ENCODE assay signal across 8 cellular contexts in genomic region chr12:26938660-26939185, GRCh38. TPM values are rescaled to one million over a fixed set of nuclear protein-coding genes. Genes with fewer than 3 reads are reported as not detected.
DNase-seq lines count a peak whose midpoint lies in the region; FAIRE-seq and TF ChIP-seq lines count a peak whose summit lies in the region.

No MANE protein-coding gene starts in this region.

- H3K4ac ChIP-seq in H9 (ENCODE audit: low read depth, low read length), result no peak overlapping the region

- H3K36me3 ChIP-seq in hepatocyte (replicated peaks; ENCODE audit: insufficient read depth, low read depth), result no peaks in the 10 kb centered on the region
- no peaks in the 10 kb centered on the region for H3K36me3 ChIP-seq in small intestine (ENCODE audit: control insufficient read depth in 2 of 2, insufficient read depth in 2 of 2, low read length in 2 of 2)

- no peaks in the 10 kb centered on the region for H3K23me2 ChIP-seq in H9 (ENCODE audit: insufficient read length, low read depth, low read length, poor library complexity, severe bottlenecking)

- H3K18ac ChIP-seq in H9 (ENCODE audit: insufficient read length, low read depth, low read length), result peak overlapping the region; percentile 77

- H4K91ac ChIP-seq in H9 (ENCODE audit: insufficient read length, low read depth, low read length), result no peak overlapping the region

- H3K79me2 ChIP-seq in H9 (ENCODE audit: insufficient read depth, low read length) (peaks cover 14% of the 10 kb centered on the region; the same call in 1 of the 2 replicates), hepatocyte (peaks cover 83% of the 10 kb centered on the region)

- in situ Hi-C loops in GM13977 (cut with MboI; ENCODE audit: low pct_unique_long_range_greater_than_20kb, low sequenced_read_pairs, unreplicated experiment), result no loop called here

- no CpG with 5 or more reads among the region's 32 CpGs for WGBS in H9 (ENCODE audit: extremely low coverage, insufficient read length, low lambda C conversion rate)
- under 1% methylated on average over 31 of the region's 32 CpGs for WGBS in hepatocyte (ENCODE audit: low lambda C conversion rate, missing lambda C conversion rate)
- 0 to 1% (median 1%) methylated on average over 32 of the region's 32 CpGs for WGBS in small intestine, 3 donors

- peak overlapping the region; percentile 92 for H3K14ac ChIP-seq in H9 (ENCODE audit: insufficient read depth, low read length)

- H3K4me3 ChIP-seq in hepatocyte, result peak overlapping the region; percentile 56
- peak overlapping the region; percentile 87 to 91 for H3K4me3 ChIP-seq in small intestine (ENCODE audit: low read depth in 1 of 2, low read length in 2 of 2)

- no peak overlapping the region for H2BK15ac ChIP-seq in H9 (ENCODE audit: low read depth, low read length)

- H3K23ac ChIP-seq in H9 (ENCODE audit: insufficient read length, low read depth, low read length), result no peak overlapping the region

- no peak overlapping the region for H4K8ac ChIP-seq in H9 (replicated peaks; ENCODE audit: insufficient read length, low read depth, low read length)

- H4K5ac ChIP-seq in H9 (ENCODE audit: insufficient read length, low read depth, low read length), result no peak overlapping the region

- H3K27ac ChIP-seq in H9 (ENCODE audit: insufficient read length, low read depth, low read length), result no peak overlapping the region
- H3K27ac ChIP-seq in hepatocyte, result peak overlapping the region; percentile 96
- H3K27ac ChIP-seq in small intestine (ENCODE audit: low read depth in 1 of 2, low read length in 1 of 2), result peak overlapping the region; percentile 88 to 97

- H3K9me3 Mint-ChIP-seq in H9, result no peaks in the 10 kb centered on the region
- no peaks in the 10 kb centered on the region for H3K9me3 Mint-ChIP-seq in activated naive CD8-positive, alpha-beta T cell treated with anti-CD3 and anti-CD28 coated beads for 36 hours

- no peak for TF ChIP-seq CTCF in GM13977 (IDR thresholded peaks at IDR 0.05; ENCODE audit: extremely low read depth, insufficient read depth, missing control alignments)
- TF ChIP-seq CTCF in H9 (conservative IDR thresholded peaks at IDR 0.05), result no peak
- TF ChIP-seq CTCF in hepatocyte (IDR thresholded peaks at IDR 0.05; ENCODE audit: poor library complexity), result no peak

- no peaks in the 10 kb centered on the region for H3K27me3 ChIP-seq in H9 (ENCODE audit: insufficient read depth, low read length)
- no peaks in the 10 kb centered on the region for H3K27me3 ChIP-seq in hepatocyte
- no peaks in the 10 kb centered on the region for H3K27me3 ChIP-seq in small intestine (ENCODE audit: control insufficient read depth in 2 of 2, insufficient read depth in 2 of 2, low read length in 2 of 2)

- no peaks in the 10 kb centered on the region for H3K9me2 ChIP-seq in hepatocyte (replicated peaks; ENCODE audit: insufficient read depth)

- H4K20me1 ChIP-seq in H9 (ENCODE audit: control insufficient read depth, insufficient read depth, insufficient read length) (no peaks in the 10 kb centered on the region), hepatocyte (ENCODE audit: insufficient read depth, poor library complexity, severe bottlenecking) (peaks cover 16% of the 10 kb centered on the region)

- peaks cover 0 to 7% (median 5%) of the 10 kb centered on the region in 3 experiments; a peak in 4 of 7 replicates for H3K36me3 Mint-ChIP-seq in H9 (ENCODE audit: insufficient read depth in 1 of 3, low read depth in 3 of 3)
- peaks cover 25% of the 10 kb centered on the region for H3K36me3 Mint-ChIP-seq in activated naive CD8-positive, alpha-beta T cell treated with anti-CD3 and anti-CD28 coated beads for 36 hours

- H3K56ac ChIP-seq in H9 (ENCODE audit: insufficient read length, low read depth, low read length), result no peak overlapping the region

- H2AFZ ChIP-seq in H9 (ENCODE audit: low read length) (no peak overlapping the region), hepatocyte (peak overlapping the region; percentile 60)

- H2BK5ac ChIP-seq in H9 (ENCODE audit: insufficient read length, low read length), result no peak overlapping the region

- no peak overlapping the region for H2AK5ac ChIP-seq in H9 (ENCODE audit: insufficient read length, low read length)

- peaks cover 3% of the 10 kb centered on the region; the same call in 1 of the 2 replicates for H3K4me1 ChIP-seq in H9 (ENCODE audit: insufficient read depth, low read length)
- peaks cover 20% of the 10 kb centered on the region for H3K4me1 ChIP-seq in hepatocyte (ENCODE audit: insufficient read depth)
- peaks cover 0 to 3% of the 10 kb centered on the region in 2 donors for H3K4me1 ChIP-seq in small intestine (ENCODE audit: control insufficient read depth in 2 of 2, insufficient read depth in 1 of 2, low read depth in 1 of 2, low read length in 1 of 2)

- no peak for FAIRE-seq in small intestine (lab: Jason Lieb, UNC)

- no peaks in the 10 kb centered on the region for H3K27me3 Mint-ChIP-seq in H9 (ENCODE audit: low read depth)
- no peaks in the 10 kb centered on the region for H3K27me3 Mint-ChIP-seq in activated naive CD8-positive, alpha-beta T cell treated with anti-CD3 and anti-CD28 coated beads for 36 hours

- H2BK120ac ChIP-seq in H9 (ENCODE audit: low read depth, low read length, poor library complexity, severe bottlenecking), result no peak overlapping the region

- peaks cover 11% of the 10 kb centered on the region for H3K79me1 ChIP-seq in H9 (ENCODE audit: insufficient read depth, low read depth, low read length, poor library complexity, severe bottlenecking)

- H2BK20ac ChIP-seq in H9 (ENCODE audit: low read depth, low read length, poor library complexity, severe bottlenecking), result no peak overlapping the region

- no peak overlapping the region for H2BK12ac ChIP-seq in H9 (ENCODE audit: insufficient read length, low read depth, low read length)

- H3K4me3 Mint-ChIP-seq in H9, result peak overlapping the region; percentile 95 to 98
- peak overlapping the region; percentile 97 for H3K4me3 Mint-ChIP-seq in activated naive CD8-positive, alpha-beta T cell treated with anti-CD3 and anti-CD28 coated beads for 36 hours

- peak overlapping the region; percentile 99 to 100 (median 100) for H3K27ac Mint-ChIP-seq in H9
- H3K27ac Mint-ChIP-seq in activated naive CD8-positive, alpha-beta T cell treated with anti-CD3 and anti-CD28 coated beads for 36 hours, result peak overlapping the region; percentile 99

- peak; percentile 6 for DNase-seq in GM13977 (ENCODE audit: low spot score)
- DNase-seq in H9, result no peak
- peak; percentile 59 for DNase-seq in NCI-H1048 (lab: John Stamatoyannopoulos, UW)
- no peak for DNase-seq in activated naive CD8-positive, alpha-beta T cell treated with anti-CD3 and anti-CD28 coated beads for 36 hours
- no peak for DNase-seq in hepatocyte (ENCODE audit: low spot score)
- DNase-seq in small intestine, result no peak
- DNase-seq in NCI-H187 (lab: John Stamatoyannopoulos, UW), result no peak
- DNase-seq in T-helper 9 cell, result no peak

- no peaks in the 10 kb centered on the region for H3K9me3 ChIP-seq in H9 (ENCODE audit: control insufficient read depth, low read depth, low read length)
- H3K9me3 ChIP-seq in hepatocyte (ENCODE audit: low read depth), result no peaks in the 10 kb centered on the region
- no peaks in the 10 kb centered on the region for H3K9me3 ChIP-seq in small intestine (ENCODE audit: control insufficient read depth, low read depth)

- peak overlapping the region; percentile 95 for H3K9ac ChIP-seq in H9 (ENCODE audit: extremely low read depth, insufficient read length, low read length)

- H3T11ph ChIP-seq in H9 (ENCODE audit: low read length), result no peak overlapping the region

- H3K4me2 ChIP-seq in H9 (ENCODE audit: insufficient read depth, insufficient read length, low read length) (peak overlapping the region; percentile 65), hepatocyte (peak overlapping the region; percentile 89)

- peaks cover 19 to 20% of the 10 kb centered on the region in 2 experiments for H3K4me1 Mint-ChIP-seq in H9
- H3K4me1 Mint-ChIP-seq in activated naive CD8-positive, alpha-beta T cell treated with anti-CD3 and anti-CD28 coated beads for 36 hours, result peaks cover 52% of the 10 kb centered on the region

RNA-seq across cellular contexts. Expression of gene FGFR1OP2, which starts 0.5 kb away (rescaled TPM):
- total RNA-seq in H9 (2021), result 30.0 and 34.2 TPM in 2 replicates
- 10 to 100 TPM; 49.8 to 53.5 TPM for total RNA-seq in activated naive CD8-positive, alpha-beta T cell treated with anti-CD3 and anti-CD28 coated beads for 36 hours
- total RNA-seq in hepatocyte, result 43.7 and 56.4 TPM in 2 replicates
- polyA plus RNA-seq in hepatocyte, result 22.3 and 24.1 TPM in 2 replicates
- polyA plus RNA-seq in small intestine, result 10 to 100 TPM; 21.7 to 25.3 (median 23.8) TPM

RNA-seq across cellular contexts. Expression of gene INTS13, which starts 0.9 kb away (rescaled TPM):
- total RNA-seq in H9 (2021), result 39.1 and 42.9 TPM in 2 replicates
- total RNA-seq in activated naive CD8-positive, alpha-beta T cell treated with anti-CD3 and anti-CD28 coated beads for 36 hours, result 10 to 100 TPM; 82.7 to 86.9 TPM
- 24.6 and 40.4 TPM in 2 replicates for total RNA-seq in hepatocyte
- polyA plus RNA-seq in hepatocyte, result 12.6 and 13.8 TPM in 2 replicates
- 10 to 100 TPM; 14.6 to 19.2 (median 16.6) TPM for polyA plus RNA-seq in small intestine

Comparison
In these comparisons a context has a peak if more than half of its experiments do, and no peak if none do; other contexts are left out.
1. DNase-seq: peak in GM13977 (single experiment) and NCI-H1048 (single experiment); none in H9 (single experiment), activated naive CD8-positive, alpha-beta T cell treated with anti-CD3 and anti-CD28 coated beads for 36 hours (single experiment), hepatocyte (single experiment), small intestine (single experiment), NCI-H187 (0 of 2) and T-helper 9 cell (single experiment).